ENCODE assay signal across 1 cellular context in the genomic region with DNA sequence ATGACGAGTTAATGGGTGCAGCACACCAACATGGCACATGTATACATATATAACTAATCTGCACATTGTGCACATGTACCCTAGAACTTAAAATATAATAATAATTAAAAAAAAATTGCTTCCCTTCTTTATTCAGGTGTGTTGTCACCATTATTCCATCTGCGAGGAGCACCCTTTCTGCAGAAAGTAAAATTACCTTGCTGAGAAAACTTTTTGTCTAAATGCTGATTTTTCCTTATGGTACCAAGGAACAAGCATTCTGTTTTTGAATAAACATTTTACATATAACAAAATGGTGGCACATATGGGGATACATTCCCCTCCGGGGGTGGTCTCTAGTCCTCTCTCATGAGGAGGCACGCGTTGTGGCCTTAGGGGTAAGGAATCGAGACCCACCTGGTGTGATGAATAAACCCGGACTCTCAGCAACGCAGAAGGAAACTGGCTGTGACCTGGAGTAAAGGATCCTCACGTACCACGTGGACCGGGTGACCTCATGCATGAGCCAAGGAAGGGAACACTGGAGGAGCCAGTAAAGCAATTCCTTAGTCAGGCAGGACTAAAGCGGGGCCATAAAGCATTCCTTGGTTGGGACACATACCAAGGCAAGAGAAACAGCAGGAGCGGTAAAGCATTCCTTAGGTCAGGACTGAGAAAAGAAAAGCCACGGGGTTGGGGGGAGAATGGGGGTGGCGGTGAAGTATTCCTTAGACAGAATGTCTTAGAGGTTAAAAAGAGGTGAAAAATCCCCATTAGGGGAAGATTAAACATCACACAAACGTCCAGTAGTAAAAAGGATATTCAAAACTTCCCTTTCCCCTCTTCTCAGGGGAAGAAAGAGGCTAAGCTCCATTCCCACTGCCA.
A peak's percentile ranks its signal among the peaks of the same experiment; 100 is the strongest.
TF ChIP-seq lines count a peak whose summit lies in the region.

No MANE protein-coding gene starts in this region.

TF ChIP-seq in H1, 55 proteins besides CTCF, POLR2A, EP300 and RAD21:
- TF ChIP-seq, protein P1, sequence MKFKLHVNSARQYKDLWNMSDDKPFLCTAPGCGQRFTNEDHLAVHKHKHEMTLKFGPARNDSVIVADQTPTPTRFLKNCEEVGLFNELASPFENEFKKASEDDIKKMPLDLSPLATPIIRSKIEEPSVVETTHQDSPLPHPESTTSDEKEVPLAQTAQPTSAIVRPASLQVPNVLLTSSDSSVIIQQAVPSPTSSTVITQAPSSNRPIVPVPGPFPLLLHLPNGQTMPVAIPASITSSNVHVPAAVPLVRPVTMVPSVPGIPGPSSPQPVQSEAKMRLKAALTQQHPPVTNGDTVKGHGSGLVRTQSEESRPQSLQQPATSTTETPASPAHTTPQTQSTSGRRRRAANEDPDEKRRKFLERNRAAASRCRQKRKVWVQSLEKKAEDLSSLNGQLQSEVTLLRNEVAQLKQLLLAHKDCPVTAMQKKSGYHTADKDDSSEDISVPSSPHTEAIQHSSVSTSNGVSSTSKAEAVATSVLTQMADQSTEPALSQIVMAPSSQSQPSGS (IDR thresholded peaks at IDR 0.05; ENCODE audit: low read length), result peak; percentile 86
- TF ChIP-seq SIRT6 (IDR thresholded peaks at IDR 0.05; ENCODE audit: low read length), result no peak
- TF ChIP-seq SIN3A (conservative IDR thresholded peaks at IDR 0.05 in 1 of 2, IDR thresholded peaks at IDR 0.05 in 1 of 2; ENCODE audit: low read depth in 1 of 2, low read length in 2 of 2), result no peak
- TF ChIP-seq JUN (IDR thresholded peaks at IDR 0.05; ENCODE audit: low read depth, low read length), result 0 out of 2 replicates have a peak, but pooled peaks have one; percentile 18
- TF ChIP-seq CEBPB (IDR thresholded peaks at IDR 0.05; ENCODE audit: low read depth, low read length), result no peak
- no peak for TF ChIP-seq SUZ12 (IDR thresholded peaks at IDR 0.05; ENCODE audit: low read length)
- TF ChIP-seq RXRA (IDR thresholded peaks at IDR 0.05; ENCODE audit: insufficient read depth, low read depth, low read length), result no peak
- no peak for TF ChIP-seq CBX5 (IDR thresholded peaks at IDR 0.05; ENCODE audit: low read depth, low read length)
- no peak for TF ChIP-seq BRCA1 (IDR thresholded peaks at IDR 0.05; ENCODE audit: low read depth, low read length)
- TF ChIP-seq RNF2 (IDR thresholded peaks at IDR 0.05; ENCODE audit: borderline replicate concordance, low read depth, low read length, missing control alignments, poor library complexity, severe bottlenecking), result no peak
- no peak for TF ChIP-seq FOSL1 (IDR thresholded peaks at IDR 0.05; ENCODE audit: insufficient read depth, low read depth, low read length)
- 0 out of 2 replicates have a peak, but pooled peaks have one; percentile 11 for TF ChIP-seq YY1 (IDR thresholded peaks at IDR 0.05; ENCODE audit: low read depth, low read length)
- TF ChIP-seq CREB1 (IDR thresholded peaks at IDR 0.05), result 0 out of 2 replicates have a peak, but pooled peaks have one; percentile 45
- TF ChIP-seq KDM5A (IDR thresholded peaks at IDR 0.05; ENCODE audit: low read length), result no peak
- TF ChIP-seq CTBP2 (IDR thresholded peaks at IDR 0.05; ENCODE audit: borderline replicate concordance, insufficient read depth, insufficient read length, low read length), result no peak
- no peak for TF ChIP-seq PHF8 (conservative IDR thresholded peaks at IDR 0.05; ENCODE audit: low read depth, low read length)
- peak; percentile 97 for TF ChIP-seq ASH2L (IDR thresholded peaks at IDR 0.05; ENCODE audit: low read length)
- 0 out of 2 replicates have a peak, but pooled peaks have one; percentile 6 for TF ChIP-seq SP1 (IDR thresholded peaks at IDR 0.05; ENCODE audit: low read depth, low read length)
- no peak for TF ChIP-seq NRF1 (IDR thresholded peaks at IDR 0.05; ENCODE audit: low read depth, low read length)
- no peak for TF ChIP-seq CHD2 (IDR thresholded peaks at IDR 0.05; ENCODE audit: low read length)
- TF ChIP-seq POLR2AphosphoS5 (IDR thresholded peaks at IDR 0.05; ENCODE audit: low read depth, low read length), result no peak
- TF ChIP-seq, protein P2, sequence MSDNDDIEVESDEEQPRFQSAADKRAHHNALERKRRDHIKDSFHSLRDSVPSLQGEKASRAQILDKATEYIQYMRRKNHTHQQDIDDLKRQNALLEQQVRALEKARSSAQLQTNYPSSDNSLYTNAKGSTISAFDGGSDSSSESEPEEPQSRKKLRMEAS (IDR thresholded peaks at IDR 0.05), result peak; percentile 91
- peak; percentile 91 for TF ChIP-seq TEAD4 (IDR thresholded peaks at IDR 0.05; ENCODE audit: low read depth, low read length)
- TF ChIP-seq, protein P3, sequence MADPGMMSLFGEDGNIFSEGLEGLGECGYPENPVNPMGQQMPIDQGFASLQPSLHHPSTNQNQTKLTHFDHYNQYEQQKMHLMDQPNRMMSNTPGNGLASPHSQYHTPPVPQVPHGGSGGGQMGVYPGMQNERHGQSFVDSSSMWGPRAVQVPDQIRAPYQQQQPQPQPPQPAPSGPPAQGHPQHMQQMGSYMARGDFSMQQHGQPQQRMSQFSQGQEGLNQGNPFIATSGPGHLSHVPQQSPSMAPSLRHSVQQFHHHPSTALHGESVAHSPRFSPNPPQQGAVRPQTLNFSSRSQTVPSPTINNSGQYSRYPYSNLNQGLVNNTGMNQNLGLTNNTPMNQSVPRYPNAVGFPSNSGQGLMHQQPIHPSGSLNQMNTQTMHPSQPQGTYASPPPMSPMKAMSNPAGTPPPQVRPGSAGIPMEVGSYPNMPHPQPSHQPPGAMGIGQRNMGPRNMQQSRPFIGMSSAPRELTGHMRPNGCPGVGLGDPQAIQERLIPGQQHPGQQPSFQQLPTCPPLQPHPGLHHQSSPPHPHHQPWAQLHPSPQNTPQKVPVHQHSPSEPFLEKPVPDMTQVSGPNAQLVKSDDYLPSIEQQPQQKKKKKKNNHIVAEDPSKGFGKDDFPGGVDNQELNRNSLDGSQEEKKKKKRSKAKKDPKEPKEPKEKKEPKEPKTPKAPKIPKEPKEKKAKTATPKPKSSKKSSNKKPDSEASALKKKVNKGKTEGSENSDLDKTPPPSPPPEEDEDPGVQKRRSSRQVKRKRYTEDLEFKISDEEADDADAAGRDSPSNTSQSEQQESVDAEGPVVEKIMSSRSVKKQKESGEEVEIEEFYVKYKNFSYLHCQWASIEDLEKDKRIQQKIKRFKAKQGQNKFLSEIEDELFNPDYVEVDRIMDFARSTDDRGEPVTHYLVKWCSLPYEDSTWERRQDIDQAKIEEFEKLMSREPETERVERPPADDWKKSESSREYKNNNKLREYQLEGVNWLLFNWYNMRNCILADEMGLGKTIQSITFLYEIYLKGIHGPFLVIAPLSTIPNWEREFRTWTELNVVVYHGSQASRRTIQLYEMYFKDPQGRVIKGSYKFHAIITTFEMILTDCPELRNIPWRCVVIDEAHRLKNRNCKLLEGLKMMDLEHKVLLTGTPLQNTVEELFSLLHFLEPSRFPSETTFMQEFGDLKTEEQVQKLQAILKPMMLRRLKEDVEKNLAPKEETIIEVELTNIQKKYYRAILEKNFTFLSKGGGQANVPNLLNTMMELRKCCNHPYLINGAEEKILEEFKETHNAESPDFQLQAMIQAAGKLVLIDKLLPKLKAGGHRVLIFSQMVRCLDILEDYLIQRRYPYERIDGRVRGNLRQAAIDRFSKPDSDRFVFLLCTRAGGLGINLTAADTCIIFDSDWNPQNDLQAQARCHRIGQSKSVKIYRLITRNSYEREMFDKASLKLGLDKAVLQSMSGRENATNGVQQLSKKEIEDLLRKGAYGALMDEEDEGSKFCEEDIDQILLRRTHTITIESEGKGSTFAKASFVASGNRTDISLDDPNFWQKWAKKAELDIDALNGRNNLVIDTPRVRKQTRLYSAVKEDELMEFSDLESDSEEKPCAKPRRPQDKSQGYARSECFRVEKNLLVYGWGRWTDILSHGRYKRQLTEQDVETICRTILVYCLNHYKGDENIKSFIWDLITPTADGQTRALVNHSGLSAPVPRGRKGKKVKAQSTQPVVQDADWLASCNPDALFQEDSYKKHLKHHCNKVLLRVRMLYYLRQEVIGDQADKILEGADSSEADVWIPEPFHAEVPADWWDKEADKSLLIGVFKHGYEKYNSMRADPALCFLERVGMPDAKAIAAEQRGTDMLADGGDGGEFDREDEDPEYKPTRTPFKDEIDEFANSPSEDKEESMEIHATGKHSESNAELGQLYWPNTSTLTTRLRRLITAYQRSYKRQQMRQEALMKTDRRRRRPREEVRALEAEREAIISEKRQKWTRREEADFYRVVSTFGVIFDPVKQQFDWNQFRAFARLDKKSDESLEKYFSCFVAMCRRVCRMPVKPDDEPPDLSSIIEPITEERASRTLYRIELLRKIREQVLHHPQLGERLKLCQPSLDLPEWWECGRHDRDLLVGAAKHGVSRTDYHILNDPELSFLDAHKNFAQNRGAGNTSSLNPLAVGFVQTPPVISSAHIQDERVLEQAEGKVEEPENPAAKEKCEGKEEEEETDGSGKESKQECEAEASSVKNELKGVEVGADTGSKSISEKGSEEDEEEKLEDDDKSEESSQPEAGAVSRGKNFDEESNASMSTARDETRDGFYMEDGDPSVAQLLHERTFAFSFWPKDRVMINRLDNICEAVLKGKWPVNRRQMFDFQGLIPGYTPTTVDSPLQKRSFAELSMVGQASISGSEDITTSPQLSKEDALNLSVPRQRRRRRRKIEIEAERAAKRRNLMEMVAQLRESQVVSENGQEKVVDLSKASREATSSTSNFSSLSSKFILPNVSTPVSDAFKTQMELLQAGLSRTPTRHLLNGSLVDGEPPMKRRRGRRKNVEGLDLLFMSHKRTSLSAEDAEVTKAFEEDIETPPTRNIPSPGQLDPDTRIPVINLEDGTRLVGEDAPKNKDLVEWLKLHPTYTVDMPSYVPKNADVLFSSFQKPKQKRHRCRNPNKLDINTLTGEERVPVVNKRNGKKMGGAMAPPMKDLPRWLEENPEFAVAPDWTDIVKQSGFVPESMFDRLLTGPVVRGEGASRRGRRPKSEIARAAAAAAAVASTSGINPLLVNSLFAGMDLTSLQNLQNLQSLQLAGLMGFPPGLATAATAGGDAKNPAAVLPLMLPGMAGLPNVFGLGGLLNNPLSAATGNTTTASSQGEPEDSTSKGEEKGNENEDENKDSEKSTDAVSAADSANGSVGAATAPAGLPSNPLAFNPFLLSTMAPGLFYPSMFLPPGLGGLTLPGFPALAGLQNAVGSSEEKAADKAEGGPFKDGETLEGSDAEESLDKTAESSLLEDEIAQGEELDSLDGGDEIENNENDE (IDR thresholded peaks at IDR 0.05; ENCODE audit: insufficient replicate concordance, low read length), result no peak
- TF ChIP-seq SRF (IDR thresholded peaks at IDR 0.05; ENCODE audit: low read depth, low read length), result no peak
- TF ChIP-seq BCL11A (IDR thresholded peaks at IDR 0.05; ENCODE audit: low read depth in 2 of 2, low read length in 2 of 2), result no peak
- TF ChIP-seq, protein P4, sequence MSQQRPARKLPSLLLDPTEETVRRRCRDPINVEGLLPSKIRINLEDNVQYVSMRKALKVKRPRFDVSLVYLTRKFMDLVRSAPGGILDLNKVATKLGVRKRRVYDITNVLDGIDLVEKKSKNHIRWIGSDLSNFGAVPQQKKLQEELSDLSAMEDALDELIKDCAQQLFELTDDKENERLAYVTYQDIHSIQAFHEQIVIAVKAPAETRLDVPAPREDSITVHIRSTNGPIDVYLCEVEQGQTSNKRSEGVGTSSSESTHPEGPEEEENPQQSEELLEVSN (IDR thresholded peaks at IDR 0.05), result 0 out of 2 replicates have a peak, but pooled peaks have one; percentile 44
- TF ChIP-seq, protein P5, sequence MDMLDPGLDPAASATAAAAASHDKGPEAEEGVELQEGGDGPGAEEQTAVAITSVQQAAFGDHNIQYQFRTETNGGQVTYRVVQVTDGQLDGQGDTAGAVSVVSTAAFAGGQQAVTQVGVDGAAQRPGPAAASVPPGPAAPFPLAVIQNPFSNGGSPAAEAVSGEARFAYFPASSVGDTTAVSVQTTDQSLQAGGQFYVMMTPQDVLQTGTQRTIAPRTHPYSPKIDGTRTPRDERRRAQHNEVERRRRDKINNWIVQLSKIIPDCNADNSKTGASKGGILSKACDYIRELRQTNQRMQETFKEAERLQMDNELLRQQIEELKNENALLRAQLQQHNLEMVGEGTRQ (IDR thresholded peaks at IDR 0.05; ENCODE audit: low read length), result peak; percentile 65
- no peak for TF ChIP-seq NANOG (IDR thresholded peaks at IDR 0.05; ENCODE audit: insufficient read depth, low read depth, low read length, poor library complexity, severe bottlenecking)
- no peak for TF ChIP-seq SP2 (IDR thresholded peaks at IDR 0.05; ENCODE audit: low read length)
- TF ChIP-seq SP4 (IDR thresholded peaks at IDR 0.05; ENCODE audit: low read length), result no peak
- TF ChIP-seq JUND (IDR thresholded peaks at IDR 0.05; ENCODE audit: low read length), result peak; percentile 67; the same call in 1 of the 2 replicates
